8 cellular contexts compared by ENCODE assay signal in the genomic region with DNA sequence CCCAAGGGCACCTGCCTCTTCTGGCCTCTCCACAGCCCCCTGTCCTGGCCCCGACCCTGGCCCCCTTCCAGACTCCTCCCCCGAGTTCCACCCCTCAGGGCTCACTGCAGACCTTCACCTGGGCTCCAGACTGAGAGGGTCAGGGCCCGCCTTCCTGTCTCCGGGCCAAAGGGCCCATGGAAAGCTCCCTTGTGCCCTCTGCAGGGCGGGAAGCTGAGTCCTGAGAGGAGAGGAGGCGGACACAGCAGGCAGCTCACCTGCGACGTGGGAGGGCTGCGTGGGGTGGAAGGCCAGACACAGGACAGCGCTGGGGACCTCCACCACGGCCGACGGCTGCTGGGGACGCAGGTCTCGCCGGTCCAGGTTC. TPM values are rescaled to one million over a fixed set of nuclear protein-coding genes. Genes with fewer than 3 reads are reported as not detected.
DNase-seq lines count a peak whose midpoint lies in the region; ATAC-seq and TF ChIP-seq lines count a peak whose summit lies in the region.

No MANE protein-coding gene starts in this region.

- peak overlapping the region; percentile 97 for H3K27ac ChIP-seq in PC-3 (ENCODE audit: low read length)
- H3K27ac ChIP-seq in prostate gland = peak overlapping the region; percentile 70 to 77

- H2AFZ ChIP-seq in PC-3 (ENCODE audit: low read length) = no peak overlapping the region

- intact Hi-C loops in PC-3 (cut with micrococcal nuclease) (loop anchor here (5.0 kb wide), 1 partner anchor 46 kb away; no protein-coding TSS in a partner anchor), prostate gland (cut with DNase I) (no loop called here)

- TSS peak; percentile 18 for BruUV-seq in PC-3 (replicated peaks; lab: Mats Ljungman, UMichigan)

- POLR2A ChIA-PET in PC-3 (lab: Charles Lee; ENCODE audit: unreplicated experiment) = interaction anchor here (0.6 kb wide), 3 partner anchors 20 to 107 kb away, joined by 4 to 5 read pairs (median 4); no protein-coding TSS in a partner anchor

- H3K79me2 ChIP-seq in PC-3 (ENCODE audit: low read length) = no peaks in the 10 kb centered on the region

- TF ChIP-seq POLR2A in prostate gland (IDR thresholded peaks at IDR 0.05) = no peak

- H3K9me3 ChIP-seq in PC-3 (ENCODE audit: low read length) (no peaks in the 10 kb centered on the region), prostate gland (no peaks in the 10 kb centered on the region)

- peak; percentile 42; the same call in 1 of the 2 replicates for TF ChIP-seq CTCF in PC-3 (conservative IDR thresholded peaks at IDR 0.05; ENCODE audit: low read depth, low read length)
- TF ChIP-seq CTCF in fibroblast of villous mesenchyme (IDR thresholded peaks at IDR 0.05; ENCODE audit: insufficient read depth, low read depth, low read length) = peak; percentile 5
- TF ChIP-seq CTCF in prostate gland (IDR thresholded peaks at IDR 0.05) = peak in 2 of 4 experiments; percentile 29 to 46

- DNase-seq in EH (ENCODE audit: low read depth) (peak; percentile 29), PC-3 (peak; percentile 74), fibroblast of villous mesenchyme (ENCODE audit: low read depth) (no peak), prostate gland (ENCODE audit: low spot score) (peak; percentile 42), GF-D8 (lab: John Stamatoyannopoulos, UW) (no peak), KBM-7 (no peak)
- no peak for DNase-seq in activated naive CD4-positive, alpha-beta T cell treated with Interleukin-2 at 50 U/mL for 16 hours

- in situ Hi-C loops in KBM-7 (cut with MboI; ENCODE audit: low pct_unique_long_range_greater_than_20kb, low sequenced_read_pairs) = no loop called here

- peaks cover 23% of the 10 kb centered on the region for H3K4me1 ChIP-seq in PC-3 (ENCODE audit: insufficient read depth, low read length)
- peaks cover 10% of the 10 kb centered on the region for H3K4me1 ChIP-seq in prostate gland (replicated peaks)

- H3K4me2 ChIP-seq in PC-3 (ENCODE audit: low read length) = peak overlapping the region; percentile 77

- H3K9ac ChIP-seq in PC-3 (ENCODE audit: low read length) = peak overlapping the region; percentile 79

- ATAC-seq in PC-3 (peak; percentile 66), GM21447 (IDR thresholded peaks at IDR 0.05; ENCODE audit: unreplicated experiment) (no peak)

- no peaks in the 10 kb centered on the region for H3K9me2 ChIP-seq in PC-3 (replicated peaks; ENCODE audit: low read length)

- H3K4me3 ChIP-seq in PC-3 (ENCODE audit: low read length) = peak overlapping the region; percentile 43; the same call in 1 of the 2 replicates
- H3K4me3 ChIP-seq in fibroblast of villous mesenchyme (ENCODE audit: low read depth, low read length) = no peak overlapping the region
- H3K4me3 ChIP-seq in prostate gland = no peak overlapping the region

- H3K36me3 ChIP-seq in PC-3 (ENCODE audit: low read depth, low read length) = no peaks in the 10 kb centered on the region; the same call in 1 of the 2 replicates
- H3K36me3 ChIP-seq in prostate gland = peaks cover 12 to 22% of the 10 kb centered on the region in 2 donors

- H4K20me1 ChIP-seq in PC-3 (ENCODE audit: low read length) = no peaks in the 10 kb centered on the region

- H3K27me3 ChIP-seq in PC-3 (ENCODE audit: low read length) (no peaks in the 10 kb centered on the region), prostate gland (replicated peaks; ENCODE audit: insufficient read depth) (no peaks in the 10 kb centered on the region)

- WGBS in prostate gland = 62% methylated on average over 16 of the region's 16 CpGs

- H3F3A ChIP-seq in PC-3 (ENCODE audit: low read length, unreplicated experiment) = no peaks in the 10 kb centered on the region

- CTCF ChIA-PET in PC-3 (lab: Charles Lee) = interaction anchor here (0.5 to 1.2 kb wide), 5 partner anchors 26 to 97 kb away, joined by 3 read pairs; a partner anchor contains a TSS

RNA-seq across cellular contexts. Expression of a gene that starts 20.6 kb away (rescaled TPM):
- total RNA-seq in PC-3 (2014; rRNA removed) (185 and 196 TPM in 2 replicates), fibroblast of villous mesenchyme (52.2 and 59.9 TPM in 2 replicates), prostate gland (10 to 100 TPM; 66.1 to 80.1 TPM)

RNA-seq across cellular contexts. Expression of a gene that starts 53.0 kb away (rescaled TPM):
- total RNA-seq in PC-3 (2014; rRNA removed) (647 and 709 TPM in 2 replicates), fibroblast of villous mesenchyme (378 and 491 TPM in 2 replicates), prostate gland (100 to 1,000 TPM; 138 to 150 TPM)

Comparison
In these comparisons a context has a peak if more than half of its experiments do, and no peak if none do; other contexts are left out.
1. DNase-seq: peak in EH (single experiment), PC-3 (single experiment) and prostate gland (single experiment); none in fibroblast of villous mesenchyme (single experiment), GF-D8 (single experiment), KBM-7 (single experiment) and activated naive CD4-positive, alpha-beta T cell treated with Interleukin-2 at 50 U/mL for 16 hours (single experiment).